ENCODE assay signal across 8 cellular contexts in the genomic region with DNA sequence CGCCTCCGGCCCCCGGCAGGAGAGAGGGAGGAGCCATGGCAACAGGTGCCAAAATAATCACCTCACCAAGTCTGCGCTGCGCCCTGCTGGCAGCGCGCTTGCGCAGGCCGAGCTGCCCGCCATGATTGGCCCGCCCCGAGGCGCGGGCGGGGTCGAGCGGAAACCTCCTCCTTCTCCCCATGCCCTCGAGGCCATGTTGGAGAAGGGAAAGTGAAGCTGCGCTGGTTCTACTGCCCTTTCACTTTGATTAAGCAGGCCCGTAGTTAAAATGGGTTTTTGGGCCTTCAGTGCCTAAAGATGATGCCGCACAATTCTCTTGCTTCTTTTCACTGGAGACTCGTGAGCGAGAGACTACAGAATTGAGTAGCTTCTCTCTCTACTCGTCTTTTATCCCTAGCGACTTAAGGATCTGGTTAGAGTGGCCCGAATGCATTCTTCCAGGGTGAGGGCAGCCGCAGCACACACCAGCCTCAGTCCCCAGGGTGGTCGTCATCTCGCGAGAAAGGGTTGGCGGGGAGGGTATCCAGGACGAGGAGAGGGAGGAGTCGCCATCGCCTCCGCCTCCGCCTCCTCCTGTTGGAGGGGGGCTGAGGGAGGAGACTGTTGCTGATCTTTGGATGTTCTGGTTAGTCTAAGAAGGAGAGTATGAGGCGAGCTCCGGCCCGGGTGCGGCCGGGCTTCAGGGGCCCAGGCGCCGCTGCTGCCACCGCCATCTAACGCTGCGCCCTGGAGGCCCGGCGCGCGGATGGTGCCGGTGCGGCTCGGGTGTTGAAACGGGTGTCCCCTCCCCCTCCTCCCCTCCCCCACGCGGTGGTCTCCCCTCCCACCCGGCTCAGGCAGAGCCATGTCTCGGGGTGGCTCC. TPM values are rescaled to one million over a fixed set of nuclear protein-coding genes. Genes with fewer than 3 reads are reported as not detected.
DNase-seq lines count a peak whose midpoint lies in the region; ATAC-seq, FAIRE-seq and TF ChIP-seq lines count a peak whose summit lies in the region.

A gene with protein sequence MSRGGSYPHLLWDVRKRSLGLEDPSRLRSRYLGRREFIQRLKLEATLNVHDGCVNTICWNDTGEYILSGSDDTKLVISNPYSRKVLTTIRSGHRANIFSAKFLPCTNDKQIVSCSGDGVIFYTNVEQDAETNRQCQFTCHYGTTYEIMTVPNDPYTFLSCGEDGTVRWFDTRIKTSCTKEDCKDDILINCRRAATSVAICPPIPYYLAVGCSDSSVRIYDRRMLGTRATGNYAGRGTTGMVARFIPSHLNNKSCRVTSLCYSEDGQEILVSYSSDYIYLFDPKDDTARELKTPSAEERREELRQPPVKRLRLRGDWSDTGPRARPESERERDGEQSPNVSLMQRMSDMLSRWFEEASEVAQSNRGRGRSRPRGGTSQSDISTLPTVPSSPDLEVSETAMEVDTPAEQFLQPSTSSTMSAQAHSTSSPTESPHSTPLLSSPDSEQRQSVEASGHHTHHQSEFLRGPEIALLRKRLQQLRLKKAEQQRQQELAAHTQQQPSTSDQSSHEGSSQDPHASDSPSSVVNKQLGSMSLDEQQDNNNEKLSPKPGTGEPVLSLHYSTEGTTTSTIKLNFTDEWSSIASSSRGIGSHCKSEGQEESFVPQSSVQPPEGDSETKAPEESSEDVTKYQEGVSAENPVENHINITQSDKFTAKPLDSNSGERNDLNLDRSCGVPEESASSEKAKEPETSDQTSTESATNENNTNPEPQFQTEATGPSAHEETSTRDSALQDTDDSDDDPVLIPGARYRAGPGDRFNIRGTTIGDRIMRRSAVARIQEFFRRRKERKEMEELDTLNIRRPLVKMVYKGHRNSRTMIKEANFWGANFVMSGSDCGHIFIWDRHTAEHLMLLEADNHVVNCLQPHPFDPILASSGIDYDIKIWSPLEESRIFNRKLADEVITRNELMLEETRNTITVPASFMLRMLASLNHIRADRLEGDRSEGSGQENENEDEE (plus strand): TSS at position 616 of the 862 bp plus-strand sequence. CDS start 229 bp downstream, at position 845.

- 0% methylated on average over 49 to 58 of the region's 58 CpGs for WGBS in pancreas, 2 donors

- H3K9me3 Mint-ChIP-seq in activated naive CD8-positive, alpha-beta T cell treated with anti-CD3 and anti-CD28 coated beads, Interleukin-2, amount 50 U/mL, for 24 hours, result no peaks in the 10 kb centered on the region

- peaks cover 38% of the 10 kb centered on the region for H3K4me1 Mint-ChIP-seq in activated naive CD8-positive, alpha-beta T cell treated with anti-CD3 and anti-CD28 coated beads, Interleukin-2, amount 50 U/mL, for 24 hours

- peaks cover 0 to 26% (median 10%) of the 10 kb centered on the region in 3 donors for H3K4me1 ChIP-seq in pancreas
- peaks cover 0 to 65% (median 19%) of the 10 kb centered on the region in 4 donors for H3K4me1 ChIP-seq in tibial artery

- FAIRE-seq in pancreas (lab: Jason Lieb, UNC), result no peak

- H3K36me3 ChIP-seq in pancreas (no peaks in the 10 kb centered on the region), tibial artery (no peaks in the 10 kb centered on the region)

- no peaks in the 10 kb centered on the region for H3K27me3 Mint-ChIP-seq in activated naive CD8-positive, alpha-beta T cell treated with anti-CD3 and anti-CD28 coated beads, Interleukin-2, amount 50 U/mL, for 24 hours

- peak; percentile 79 for ATAC-seq in HG02763 (IDR thresholded peaks at IDR 0.05; ENCODE audit: unreplicated experiment)
- ATAC-seq in activated naive CD8-positive, alpha-beta T cell treated with anti-CD3 and anti-CD28 coated beads, Interleukin-2, amount 50 U/mL, for 24 hours, result peak; percentile 78
- ATAC-seq in Right ventricle myocardium superior (ENCODE audit: poor library complexity), result peak; percentile 93
- ATAC-seq in pancreas, result peak; percentile 87 to 94 (median 91)

- intact Hi-C loops in Right ventricle myocardium superior (cut with DNase I), result no loop called here
- intact Hi-C loops in pancreas (cut with DNase I), result no loop called here
- intact Hi-C loops in tibial artery (cut with DNase I; ENCODE audit: low total_unique reads), result loop anchor here (10.0 kb wide), 1 partner anchor 211 kb away; a partner anchor contains a TSS

- peak within 1 kb of the TSS; percentile 100 for H3K4me3 ChIP-seq in GM12865 (ENCODE audit: low read depth, low read length)
- peak within 1 kb of the TSS; percentile 75 to 84 (median 81) for H3K4me3 ChIP-seq in pancreas
- peak within 1 kb of the TSS; percentile 92 to 99 for H3K4me3 ChIP-seq in tibial artery

- H3K36me3 Mint-ChIP-seq in activated naive CD8-positive, alpha-beta T cell treated with anti-CD3 and anti-CD28 coated beads, Interleukin-2, amount 50 U/mL, for 24 hours (ENCODE audit: low read depth), result no peaks in the 10 kb centered on the region

- H3K9me3 ChIP-seq in pancreas (no peaks in the 10 kb centered on the region), tibial artery (no peaks in the 10 kb centered on the region)

- peak within 1 kb of the TSS; percentile 100 for H3K27ac Mint-ChIP-seq in activated naive CD8-positive, alpha-beta T cell treated with anti-CD3 and anti-CD28 coated beads, Interleukin-2, amount 50 U/mL, for 24 hours

- H3K27ac ChIP-seq in pancreas, result peak within 1 kb of the TSS; percentile 89 to 97 (median 96)
- H3K27ac ChIP-seq in tibial artery, result peak within 1 kb of the TSS; percentile 99 to 100

- peak within 1 kb of the TSS; percentile 90 for H3K4me3 Mint-ChIP-seq in activated naive CD8-positive, alpha-beta T cell treated with anti-CD3 and anti-CD28 coated beads, Interleukin-2, amount 50 U/mL, for 24 hours

- DNase-seq in GM12865 (ENCODE audit: low read depth) (peak; percentile 99), NCI-H1417 treated with DMSO at 0.1 percent for 48 hours (lab: John Stamatoyannopoulos, UW) (peak; percentile 97), SW480 (ENCODE audit: low spot score) (peak; percentile 97), Right ventricle myocardium superior (peak; percentile 97), pancreas (peak; percentile 87 to 98 (median 98)), tibial artery (peak; percentile 98 to 99)
- DNase-seq in activated naive CD8-positive, alpha-beta T cell treated with anti-CD3 and anti-CD28 coated beads, Interleukin-2, amount 50 U/mL, for 24 hours, result peak; percentile 94

- H3K27me3 ChIP-seq in pancreas (no peaks in the 10 kb centered on the region), tibial artery (no peaks in the 10 kb centered on the region)

- TF ChIP-seq CTCF in GM12865 (IDR thresholded peaks at IDR 0.05; ENCODE audit: insufficient read depth, low read depth, low read length, missing control alignments) (no peak), pancreas (IDR thresholded peaks at IDR 0.05) (no peak), tibial artery (IDR thresholded peaks at IDR 0.05) (no peak)

RNA-seq across cellular contexts. Expression of the gene that starts here (rescaled TPM):
- 224 TPM for total RNA-seq in Right ventricle myocardium superior
- total RNA-seq in pancreas, result 10 to 100 TPM; 11.4 to 31.9 (median 20.0) TPM
- polyA plus RNA-seq in pancreas, result 10 to 100 TPM; 14.8 to 24.3 TPM

Comparison
In these comparisons a context has a peak if more than half of its experiments do, and no peak if none do; other contexts are left out.
1. Peak in every context shown above with its lines: DNase-seq, ATAC-seq, H3K4me3 ChIP-seq and H3K27ac ChIP-seq.